ENCODE assay signal across 13 cellular contexts in the genomic region with DNA sequence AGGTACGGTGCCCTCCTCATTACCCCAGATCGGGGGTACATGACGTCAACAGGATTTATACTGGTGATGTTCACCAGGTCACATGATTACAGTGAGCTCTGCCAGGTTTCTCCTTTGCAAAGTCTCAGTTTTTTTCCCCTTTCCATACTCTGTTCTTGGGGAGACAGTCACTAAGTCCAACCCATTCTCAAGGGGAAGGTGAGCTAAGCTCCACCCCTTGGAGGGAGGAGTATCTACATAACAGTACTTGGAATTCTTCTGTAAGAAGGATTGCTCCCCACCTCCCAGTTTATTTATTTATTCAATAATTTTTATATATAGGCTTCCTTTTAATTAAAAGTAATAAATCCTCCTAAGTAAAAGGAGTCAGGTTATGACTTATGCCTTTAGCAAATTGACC. TPM values are rescaled to one million over a fixed set of nuclear protein-coding genes. Genes with fewer than 3 reads are reported as not detected.
A peak's percentile ranks its signal among the peaks of the same experiment; 100 is the strongest.
DNase-seq lines count a peak whose midpoint lies in the region; ATAC-seq, FAIRE-seq and TF ChIP-seq lines count a peak whose summit lies in the region.
"Had no signal": no experiment of that assay in that cellular context is flagged by ENCODE, and none has a peak within 500 bp of the region (broad histone marks: within the 10 kb centered on the region; RNA-seq: fewer than 3 reads in every experiment).

No MANE protein-coding gene starts in this region.

- 0 out of 2 replicates have a peak overlapping the region, but pooled peaks have one; percentile 1 for H3K9ac ChIP-seq in OCI-LY3 (ENCODE audit: low read length)
- no peak overlapping the region for H3K9ac ChIP-seq in H1 (replicated peaks in 1 of 4; ENCODE audit: extremely low read depth in 1 of 4, low read depth in 3 of 4, low read length in 3 of 4)
- H3K9ac ChIP-seq in mesenchymal stem cell (ENCODE audit: low read length) = peak overlapping the region; percentile 73
- H3K9ac ChIP-seq in trophoblast cell (ENCODE audit: low read length) = no peak overlapping the region

- 0 out of 2 replicates have a peak overlapping the region, but pooled peaks have one; percentile 19 for H2BK12ac ChIP-seq in H1 (ENCODE audit: low read depth, low read length)
- no peak overlapping the region for H2BK12ac ChIP-seq in mesenchymal stem cell (ENCODE audit: low read length in 2 of 2)
- H2BK12ac ChIP-seq in trophoblast cell (ENCODE audit: low read length) = no peak overlapping the region

- 97% methylated on average over 3 of the region's 3 CpGs for WGBS in A549 (ENCODE audit: missing lambda C conversion rate)
- WGBS in H1 (ENCODE audit: extremely low coverage in 1 of 2, insufficient coverage in 1 of 2, insufficient read length in 1 of 2, insufficient replicate concordance in 2 of 2, low coverage in 1 of 2, low lambda C conversion rate in 2 of 2, missing lambda C conversion rate in 1 of 2), 2 experiments = 85% methylated on average over 3 of the region's 3 CpGs; no CpG with 5 or more reads in 1 of the 2 experiments
- 83% methylated on average over 3 of the region's 3 CpGs for WGBS in mesenchymal stem cell
- WGBS in trophoblast cell (ENCODE audit: extremely low coverage, insufficient coverage, insufficient read length) = no CpG with 5 or more reads among the region's 3 CpGs

- TF ChIP-seq CTCF in A549 (IDR thresholded peaks at IDR 0.05) = no peak
- TF ChIP-seq CTCF in OCI-LY3 (IDR thresholded peaks at IDR 0.05; ENCODE audit: low read depth, low read length) = no peak
- TF ChIP-seq CTCF in H1 (IDR thresholded peaks at IDR 0.05; ENCODE audit: control extremely low read depth in 1 of 3, insufficient read depth in 1 of 3, low read depth in 1 of 3, low read length in 3 of 3) = no peak
- no peak for TF ChIP-seq CTCF in GM10248 (IDR thresholded peaks at IDR 0.05; ENCODE audit: control extremely low read depth, extremely low read depth, low read depth, missing control alignments)

- ATAC-seq in A549 = peak; percentile 30 to 45; a peak in 2 of 6 replicates

- POLR2A ChIA-PET in A549 (lab: Yijun Ruan, JAX) = interaction anchor here (1.7 kb wide), 1 partner anchor 34 kb away, joined by 5 read pairs; a partner anchor contains a TSS
- POLR2A ChIA-PET in H1 (lab: Charles Lee; ENCODE audit: partially characterized antibody) = no interaction called here
- POLR2A ChIA-PET in GM10248 (lab: Yijun Ruan, JAX) = no interaction called here

- H2BK120ac ChIP-seq in H1 (replicated peaks; ENCODE audit: low read depth, low read length) = no peak overlapping the region
- H2BK120ac ChIP-seq in mesenchymal stem cell (ENCODE audit: low read depth, low read length) = no peak overlapping the region
- no peak overlapping the region for H2BK120ac ChIP-seq in trophoblast cell (ENCODE audit: insufficient read depth, low read length, poor library complexity)

- H3K79me2 ChIP-seq in OCI-LY3 (ENCODE audit: low read length) = no peaks in the 10 kb centered on the region
- no peaks in the 10 kb centered on the region for H3K79me2 ChIP-seq in H1 (ENCODE audit: control insufficient read depth in 1 of 2, insufficient read depth in 2 of 2, low read length in 2 of 2)
- no peaks in the 10 kb centered on the region for H3K79me2 ChIP-seq in trophoblast cell (ENCODE audit: control insufficient read depth, insufficient read depth, low read length, poor library complexity)

- no peak overlapping the region for H2BK20ac ChIP-seq in H1 (ENCODE audit: low read length)

- H3K23me2 ChIP-seq in H1 (ENCODE audit: low read depth, low read length) = no peaks in the 10 kb centered on the region

- no peak overlapping the region for H3K14ac ChIP-seq in H1 (ENCODE audit: insufficient read length)
- H3K14ac ChIP-seq in mesenchymal stem cell (ENCODE audit: low read length in 2 of 2) = no peak overlapping the region
- no peak overlapping the region for H3K14ac ChIP-seq in trophoblast cell (ENCODE audit: low read length)

- no peak overlapping the region for H3K23ac ChIP-seq in H1 (ENCODE audit: insufficient read length)
- H3K23ac ChIP-seq in mesenchymal stem cell (ENCODE audit: low read length in 2 of 2) = no peak overlapping the region
- H3K23ac ChIP-seq in trophoblast cell (ENCODE audit: low read length) = no peak overlapping the region

- no peaks in the 10 kb centered on the region for H3K4me1 ChIP-seq in A549
- peaks cover 5% of the 10 kb centered on the region; the same call in 1 of the 2 replicates for H3K4me1 ChIP-seq in OCI-LY3 (ENCODE audit: low read length)
- H3K4me1 ChIP-seq in H1 (replicated peaks in 1 of 4; ENCODE audit: control insufficient read depth in 3 of 4, insufficient read depth in 4 of 4, low read length in 3 of 4) = peaks cover 0 to 4% (median 0%) of the 10 kb centered on the region in 4 experiments; a peak in 1 of 7 replicates
- peaks cover 4% of the 10 kb centered on the region for H3K4me1 ChIP-seq in mesenchymal stem cell (ENCODE audit: control insufficient read depth, insufficient read depth, low read depth, low read length)
- no peaks in the 10 kb centered on the region for H3K4me1 ChIP-seq in trophoblast cell (ENCODE audit: control insufficient read depth in 1 of 2, insufficient read depth in 2 of 2, low read length in 2 of 2)
- H3K4me1 ChIP-seq: BE2C had no signal

- H4K20me1 ChIP-seq in OCI-LY3 (ENCODE audit: insufficient read depth, low read length) (no peaks in the 10 kb centered on the region), H1 (replicated peaks in 1 of 2; ENCODE audit: control insufficient read depth in 1 of 2, insufficient read depth in 2 of 2, low read length in 2 of 2) (no peaks in the 10 kb centered on the region)

- no peak overlapping the region for H3K56ac ChIP-seq in H1 (replicated peaks; ENCODE audit: insufficient read length, low read depth, low read length)

- FAIRE-seq in A549 (lab: Jason Lieb, UNC) (no peak), H1 (lab: Jason Lieb, UNC) (peak; percentile 13)
- FAIRE-seq: A204.1, GM12891 had no signal

- H3K18ac ChIP-seq in H1 (ENCODE audit: extremely low read depth, low read length) (0 out of 2 replicates have a peak overlapping the region, but pooled peaks have one; percentile 9), mesenchymal stem cell (ENCODE audit: low read depth in 1 of 2, low read length in 2 of 2) (no peak overlapping the region), trophoblast cell (ENCODE audit: low read length) (no peak overlapping the region)

- H2BK15ac ChIP-seq in H1 (ENCODE audit: low read length) (no peak overlapping the region), mesenchymal stem cell (ENCODE audit: low read depth, poor library complexity, severe bottlenecking) (no peak overlapping the region)

- H4K5ac ChIP-seq in H1 (ENCODE audit: insufficient read length, low read depth, low read length) = no peak overlapping the region

- no peak for TF ChIP-seq EP300 in A549 (IDR thresholded peaks at IDR 0.05)
- TF ChIP-seq EP300 in H1 (IDR thresholded peaks at IDR 0.05; ENCODE audit: borderline replicate concordance in 1 of 2, low read depth in 2 of 2, low read length in 2 of 2) = no peak

- no peak overlapping the region for H3K27ac ChIP-seq in A549
- no peak overlapping the region for H3K27ac ChIP-seq in OCI-LY3 (ENCODE audit: low read length)
- no peak overlapping the region for H3K27ac ChIP-seq in H1 (ENCODE audit: low read depth, low read length)
- no peak overlapping the region for H3K27ac ChIP-seq in mesenchymal stem cell (ENCODE audit: low read length, poor library complexity, severe bottlenecking)
- no peak overlapping the region for H3K27ac ChIP-seq in trophoblast cell (ENCODE audit: low read depth, low read length)
- H3K27ac ChIP-seq: C4-2B had no signal

- H3K79me1 ChIP-seq in H1 (ENCODE audit: low read depth, low read length) = no peaks in the 10 kb centered on the region
- H3K79me1 ChIP-seq in mesenchymal stem cell (replicated peaks; ENCODE audit: low read length, poor library complexity, severe bottlenecking) = no peaks in the 10 kb centered on the region
- no peaks in the 10 kb centered on the region for H3K79me1 ChIP-seq in trophoblast cell (ENCODE audit: low read length)

- H3K36me3 ChIP-seq in OCI-LY3 (replicated peaks; ENCODE audit: low read depth, low read length) = no peaks in the 10 kb centered on the region
- no peaks in the 10 kb centered on the region for H3K36me3 ChIP-seq in H1 (ENCODE audit: control insufficient read depth in 2 of 4, insufficient read depth in 4 of 4, low read length in 3 of 4)
- peaks cover 0 to under 1% of the 10 kb centered on the region in 2 experiments for H3K36me3 ChIP-seq in mesenchymal stem cell (ENCODE audit: control insufficient read depth in 1 of 2, insufficient read depth in 2 of 2, low read depth in 1 of 2, low read length in 2 of 2)
- peaks cover 0 to 1% of the 10 kb centered on the region in 2 experiments for H3K36me3 ChIP-seq in trophoblast cell (ENCODE audit: control insufficient read depth in 1 of 2, insufficient read depth in 2 of 2, low read length in 2 of 2)
- H3K36me3 ChIP-seq: BE2C had no signal

- TF ChIP-seq POLR2A in A549 (IDR thresholded peaks at IDR 0.05; ENCODE audit: low read length) (no peak), H1 (IDR thresholded peaks at IDR 0.05; ENCODE audit: control extremely low read depth in 1 of 2, low read depth in 2 of 2, low read length in 2 of 2) (no peak)

- no peak overlapping the region for H3K4me3 ChIP-seq in A549
- H3K4me3 ChIP-seq in OCI-LY3 (ENCODE audit: low read length) = peak overlapping the region; percentile 68
- no peak overlapping the region for H3K4me3 ChIP-seq in H1 (ENCODE audit: extremely low read depth in 1 of 4, insufficient read depth in 2 of 4, low read depth in 3 of 4, low read length in 4 of 4)
- no peak overlapping the region for H3K4me3 ChIP-seq in mesenchymal stem cell (ENCODE audit: insufficient read depth in 1 of 2, low read depth in 1 of 2, low read length in 2 of 2)
- no peak overlapping the region for H3K4me3 ChIP-seq in trophoblast cell (ENCODE audit: low read depth, low read length)

- no peak overlapping the region for H4K8ac ChIP-seq in H1 (ENCODE audit: extremely low read depth, insufficient read depth, low read length)
- no peak overlapping the region for H4K8ac ChIP-seq in mesenchymal stem cell (ENCODE audit: low read length)
- no peak overlapping the region for H4K8ac ChIP-seq in trophoblast cell (ENCODE audit: low read depth, low read length)

- H3K4ac ChIP-seq in H1 (replicated peaks; ENCODE audit: insufficient read length, low read depth, low read length) (no peak overlapping the region), mesenchymal stem cell (ENCODE audit: low read depth in 1 of 2, low read length in 2 of 2) (no peak overlapping the region), trophoblast cell (ENCODE audit: low read depth, low read length) (no peak overlapping the region)

- H4K91ac ChIP-seq in H1 (replicated peaks; ENCODE audit: insufficient read length, low read length) = no peak overlapping the region
- no peak overlapping the region for H4K91ac ChIP-seq in mesenchymal stem cell (ENCODE audit: low read length)
- H4K91ac ChIP-seq in trophoblast cell (ENCODE audit: low read depth, low read length) = no peak overlapping the region

- H3K27me3 ChIP-seq in OCI-LY3 (ENCODE audit: low read depth, low read length) (no peaks in the 10 kb centered on the region), H1 (replicated peaks in 1 of 4; ENCODE audit: control insufficient read depth in 3 of 4, extremely low read depth in 1 of 4, insufficient read depth in 3 of 4, low read length in 3 of 4) (no peaks in the 10 kb centered on the region), mesenchymal stem cell (ENCODE audit: control insufficient read depth in 1 of 2, insufficient read depth in 1 of 2, low read length in 2 of 2) (no peaks in the 10 kb centered on the region), trophoblast cell (ENCODE audit: insufficient read depth, low read length) (no peaks in the 10 kb centered on the region)
- H3K27me3 ChIP-seq: BE2C had no signal

- TF ChIP-seq RAD21 in A549 (conservative IDR thresholded peaks at IDR 0.05 in 1 of 2, IDR thresholded peaks at IDR 0.05 in 1 of 2) (no peak), H1 (IDR thresholded peaks at IDR 0.05 in 1 of 2, conservative IDR thresholded peaks at IDR 0.05 in 1 of 2; ENCODE audit: low read depth in 2 of 2, low read length in 2 of 2) (no peak)

- CTCF ChIA-PET in A549 (lab: Yijun Ruan, JAX) = interaction anchor here (1.0 to 1.4 kb wide), 4 partner anchors 22 to 75 kb away, joined by 3 to 4 read pairs (median 3); no protein-coding TSS in a partner anchor
- CTCF ChIA-PET in H1 (lab: Charles Lee; ENCODE audit: partially characterized antibody) = interaction anchor here (0.6 to 1.7 kb wide), 6 partner anchors 10 to 73 kb away, joined by 3 to 5 read pairs (median 4); no protein-coding TSS in a partner anchor
- CTCF ChIA-PET in GM10248 (lab: Yijun Ruan, JAX) = interaction anchor here (0.9 to 1.3 kb wide), 3 partner anchors 50 to 74 kb away, joined by 3 to 4 read pairs (median 3); no protein-coding TSS in a partner anchor

- H3K9me3 ChIP-seq in A549 (no peaks in the 10 kb centered on the region), OCI-LY3 (ENCODE audit: insufficient read depth, low read length) (no peaks in the 10 kb centered on the region), H1 (ENCODE audit: insufficient read depth in 2 of 2, low read depth in 1 of 2, low read length in 1 of 2) (no peaks in the 10 kb centered on the region), mesenchymal stem cell (ENCODE audit: control insufficient read depth, low read length) (no peaks in the 10 kb centered on the region), trophoblast cell (ENCODE audit: insufficient read depth, low read depth, low read length) (no peaks in the 10 kb centered on the region)
- H3K9me3 ChIP-seq: BE2C had no signal

- H2AK5ac ChIP-seq in H1 (ENCODE audit: low read depth, low read length) (no peak overlapping the region), mesenchymal stem cell (ENCODE audit: low read length, severe bottlenecking) (no peak overlapping the region), trophoblast cell (ENCODE audit: low read length) (no peak overlapping the region)

- no peak overlapping the region for H4K12ac ChIP-seq in trophoblast cell (ENCODE audit: low read depth, low read length)

- H2AFZ ChIP-seq in OCI-LY3 (ENCODE audit: low read depth, low read length) (peak overlapping the region; percentile 93), H1 (ENCODE audit: low read length) (peak overlapping the region; percentile 99), mesenchymal stem cell (ENCODE audit: low read depth, low read length) (no peak overlapping the region), trophoblast cell (ENCODE audit: insufficient read depth, low read length, poor library complexity) (no peak overlapping the region)

- H2BK5ac ChIP-seq in H1 (ENCODE audit: low read depth, low read length) = no peak overlapping the region
- H2BK5ac ChIP-seq in mesenchymal stem cell (ENCODE audit: low read depth, low read length, poor library complexity, severe bottlenecking) = no peak overlapping the region
- no peak overlapping the region for H2BK5ac ChIP-seq in trophoblast cell (ENCODE audit: low read depth, low read length, poor library complexity)

- H3K4me2 ChIP-seq in A549 = no peak overlapping the region
- H3K4me2 ChIP-seq in OCI-LY3 (ENCODE audit: low read length) = peak overlapping the region; percentile 69
- peak overlapping the region; percentile 12 to 27; a peak in 1 of 4 replicates for H3K4me2 ChIP-seq in H1 (ENCODE audit: insufficient read depth in 1 of 2, low read depth in 2 of 2, low read length in 2 of 2)
- H3K4me2 ChIP-seq in mesenchymal stem cell (ENCODE audit: low read length, poor library complexity, severe bottlenecking) = no peak overlapping the region
- no peak overlapping the region for H3K4me2 ChIP-seq in trophoblast cell (ENCODE audit: low read length)

- DNase-seq in A549 (ENCODE audit: low read depth in 1 of 2, low spot score in 1 of 2) (no peak), H1 (ENCODE audit: low read depth in 1 of 2, low spot score in 2 of 2) (no peak), mesenchymal stem cell (no peak), NCI-H82 treated with DMSO at 0.1 percent for 48 hours (lab: John Stamatoyannopoulos, UW; ENCODE audit: unreplicated experiment) (no peak), GM10248 (ENCODE audit: extremely low spot score) (no peak), trophoblast cell (no peak)
- DNase-seq: BE2C; CD4-positive, alpha-beta memory T cell; DMS79 had no signal

RNA-seq across cellular contexts. Expression of a gene that starts 34.1 kb away (rescaled TPM):
- 45.5 and 48.9 TPM in 2 replicates for polyA plus RNA-seq in A549 (2011; rRNA removed)
- polyA plus RNA-seq in A549 (2012; cell fraction: cytosol; rRNA removed) = 6.8 and 8.2 TPM in 2 replicates
- 9.4 and 10.6 TPM in 2 replicates for polyA plus RNA-seq in A549 (2012; cell fraction: nucleus; rRNA removed)
- polyA plus RNA-seq in A549 (2017; fragmentation: RNase III; extraction: RNeasy Plus Mini Kit Qiagen cat#74134 plus additional on column Dnase treatment) = 17.0 to 19.6 TPM (median 19.5 TPM) in 3 replicates
- 24.3 and 37.8 TPM in 2 replicates for polyA minus RNA-seq in A549 (2011; rRNA and poly(A)+ RNA removed)
- 27.0 and 31.6 TPM in 2 replicates for total RNA-seq in H1 (2021; fragmentation: NEBNext Ultra II Directional; extraction: Animal tissue kit (Norgen Biotek cat#: 25700))
- polyA plus RNA-seq in H1 (2011; rRNA removed) = 13.1 and 25.7 TPM in 2 replicates
- 16.4 TPM for polyA plus RNA-seq in H1 (2011; cell fraction: cytosol; rRNA removed)
- polyA plus RNA-seq in H1 (2011; cell fraction: nucleus; rRNA removed) = 17.7 TPM
- 10.1 to 14.7 TPM (median 11.0 TPM) in 4 replicates for polyA plus RNA-seq in H1 (2012, experiment 1 of 2)
- 0.84 TPM for polyA plus RNA-seq in H1 (2012, experiment 2 of 2)
- polyA plus RNA-seq in H1 (2013, experiment 1 of 2) = 23.0 TPM
- 22.2 TPM for polyA plus RNA-seq in H1 (2013, experiment 2 of 2)
- polyA minus RNA-seq in H1 (2011; rRNA and poly(A)+ RNA removed) = 39.1 and 56.3 TPM in 2 replicates
- 16.7 TPM for polyA minus RNA-seq in H1 (2011; cell fraction: cytosol; rRNA and poly(A)+ RNA removed)
- 41.7 TPM for polyA minus RNA-seq in H1 (2011; cell fraction: nucleus; rRNA and poly(A)+ RNA removed)
- polyA plus RNA-seq in mesenchymal stem cell (2013, experiment 1 of 2) = 25.2 TPM
- 22.5 TPM for polyA plus RNA-seq in mesenchymal stem cell (2013, experiment 2 of 2)
- polyA plus RNA-seq in trophoblast cell (2013) = 31.6 and 32.3 TPM in 2 replicates

Comparison
In these comparisons a context has a peak if more than half of its experiments do, and no peak if none do; other contexts are left out.
1. H3K4me2 ChIP-seq: peak in OCI-LY3 (single experiment) and H1 (2 of 2); none in A549 (single experiment), mesenchymal stem cell (single experiment) and trophoblast cell (single experiment).
2. H2AFZ ChIP-seq: peak in OCI-LY3 (single experiment) and H1 (single experiment); none in mesenchymal stem cell (single experiment) and trophoblast cell (single experiment).
3. H3K9ac ChIP-seq: peak in OCI-LY3 (single experiment) and mesenchymal stem cell (single experiment); none in H1 (0 of 4) and trophoblast cell (single experiment).